Comparison of ENCODE assay signal across 8 cellular contexts in genomic region chr15:45036812-45037781, GRCh38. TPM values are rescaled to one million over a fixed set of nuclear protein-coding genes. Genes with fewer than 3 reads are reported as not detected.
DNase-seq lines count a peak whose midpoint lies in the region; ATAC-seq and TF ChIP-seq lines count a peak whose summit lies in the region.
"Not testable (repeated sequence)": the region's sequence is repeated elsewhere in the genome, so short reads cannot be mapped to it uniquely, and the experiment has no call there.

No MANE protein-coding gene starts in this region.

- H3K4me3 ChIP-seq in GM06990 (replicated peaks; ENCODE audit: low read depth, low read length), result not testable (repeated sequence)

- DNase-seq in GM06990 (ENCODE audit: extremely low read depth, insufficient read length); omental fat pad (ENCODE audit: low spot score): not testable (repeated sequence)
- peak; percentile 24 for DNase-seq in NCI-H1436 treated with DMSO at 0.1 percent for 48 hours (lab: John Stamatoyannopoulos, UW)
- peak; percentile 34 for DNase-seq in SKM-1 treated with dmso at 0.1 percent for 144 hours (lab: John Stamatoyannopoulos, UW; ENCODE audit: unreplicated experiment)
- peak; percentile 72 for DNase-seq in activated naive CD4-positive, alpha-beta T cell treated with Interleukin-2 at 50 U/mL for 16 hours
- peak; percentile 52 for DNase-seq in foreskin melanocyte
- peak; percentile 38 for DNase-seq in stromal cell of bone marrow (ENCODE audit: low read depth)

- ATAC-seq in HG02642 (IDR thresholded peaks at IDR 0.05; ENCODE audit: poor library complexity, unreplicated experiment) (peak; percentile 78), omental fat pad (ENCODE audit: low FRiP score) (peak; percentile 84)

- peak; percentile 89 for TF ChIP-seq CTCF in GM06990 (IDR thresholded peaks at IDR 0.05; ENCODE audit: insufficient read depth, low read length, poor library complexity, severe bottlenecking)
- TF ChIP-seq CTCF in omental fat pad (IDR thresholded peaks at IDR 0.05), result peak in 1 of 3 donors; percentile 27

- H3K36me3 ChIP-seq in GM06990 (ENCODE audit: control insufficient read depth, insufficient read depth, low read length), result not testable (repeated sequence)

- H3K27me3 ChIP-seq in GM06990 (replicated peaks; ENCODE audit: control insufficient read depth, insufficient read depth, low read length), result not testable (repeated sequence)

RNA-seq across cellular contexts. Expression of gene SORD, which starts 14.1 kb away (rescaled TPM):
- 10 to 100 TPM in 1 of 4 donors, 1 to 10 TPM in 3; 4.9 to 12.2 (median 6.7) TPM for total RNA-seq in omental fat pad
